Comparison of ENCODE assay signal across 14 cellular contexts in the genomic region with DNA sequence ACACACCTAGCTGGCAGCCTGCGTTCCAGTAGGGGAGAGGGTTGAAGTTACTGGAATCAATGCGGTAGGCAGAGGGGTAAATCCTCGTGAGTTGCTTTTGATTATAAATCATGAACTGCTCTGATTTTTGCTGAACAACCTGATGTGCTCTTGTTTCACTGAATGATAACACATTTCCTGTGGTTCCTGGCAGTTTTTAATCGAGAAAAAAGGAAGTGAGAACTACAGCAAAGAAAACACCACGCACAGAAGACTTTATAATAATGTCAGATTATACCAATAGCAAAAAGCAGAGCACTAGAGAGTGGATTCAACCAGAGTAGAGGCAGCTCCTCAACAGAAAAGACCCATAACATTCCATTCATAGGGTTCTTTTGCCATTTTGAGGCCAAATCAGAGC.
DNase-seq lines count a peak whose midpoint lies in the region; ATAC-seq, FAIRE-seq and TF ChIP-seq lines count a peak whose summit lies in the region.
"Had no signal": no experiment of that assay in that cellular context is flagged by ENCODE, and none has a peak within 500 bp of the region (broad histone marks: within the 10 kb centered on the region; RNA-seq: fewer than 3 reads in every experiment).

No MANE protein-coding gene starts in this region.

- ATAC-seq in GM19372 (IDR thresholded peaks at IDR 0.05; ENCODE audit: low read depth, unreplicated experiment) (peak; percentile 68), HG03103 (IDR thresholded peaks at IDR 0.05; ENCODE audit: low read depth, unreplicated experiment) (peak; percentile 54), HepG2 (no peak)
- ATAC-seq: natural killer cell had no signal

- FAIRE-seq in HepG2 (lab: Jason Lieb, UNC) = no peak

- BruUV-seq in HepG2 (replicated peaks; lab: Mats Ljungman, UMichigan) = no TSS peak

- TF ChIP-seq POLR2A in HepG2 (IDR thresholded peaks at IDR 0.05; ENCODE audit: insufficient read depth in 1 of 2, low read depth in 2 of 2, low read length in 2 of 2) (no peak), breast epithelium (IDR thresholded peaks at IDR 0.05) (no peak)

- H3K9me3 ChIP-seq in HepG2 (ENCODE audit: low read length) = no peaks in the 10 kb centered on the region
- H3K9me3 ChIP-seq in breast epithelium = no peaks in the 10 kb centered on the region
- no peaks in the 10 kb centered on the region for H3K9me3 ChIP-seq in CD8-positive, alpha-beta memory T cell (ENCODE audit: low read length)

- no peak for TF ChIP-seq RAD21 in HepG2 (CRISPR knock-in tag; IDR thresholded peaks at IDR 0.05)

- H3K27me3 ChIP-seq in GM06990 (replicated peaks; ENCODE audit: control insufficient read depth, insufficient read depth, low read length) = no peaks in the 10 kb centered on the region
- H3K27me3 ChIP-seq in HepG2 (ENCODE audit: control insufficient read depth in 1 of 2, insufficient read depth in 2 of 2, low read length in 2 of 2) = no peaks in the 10 kb centered on the region
- H3K27me3 ChIP-seq in breast epithelium = no peaks in the 10 kb centered on the region
- H3K27me3 ChIP-seq in CD8-positive, alpha-beta memory T cell (ENCODE audit: insufficient read depth, low read length, poor library complexity, severe bottlenecking) = no peaks in the 10 kb centered on the region

- TF ChIP-seq CTCF in GM06990 (IDR thresholded peaks at IDR 0.05; ENCODE audit: insufficient read depth, low read length, poor library complexity, severe bottlenecking) = no peak
- no peak for TF ChIP-seq CTCF in HepG2 (CRISPR knock-in tag; IDR thresholded peaks at IDR 0.05)
- no peak for TF ChIP-seq CTCF in breast epithelium (IDR thresholded peaks at IDR 0.05)

- H3K4me2 ChIP-seq in HepG2 (ENCODE audit: low read depth, low read length) = no peak overlapping the region

- H3K27ac ChIP-seq in HepG2 (ENCODE audit: extremely low read length, insufficient read depth, low read length) (no peak overlapping the region), breast epithelium (no peak overlapping the region)
- no peak overlapping the region for H3K27ac ChIP-seq in CD8-positive, alpha-beta memory T cell (ENCODE audit: low read depth, low read length)

- H3K4me1 ChIP-seq in HepG2 (ENCODE audit: insufficient read depth, low read length) = no peaks in the 10 kb centered on the region
- no peaks in the 10 kb centered on the region for H3K4me1 ChIP-seq in breast epithelium
- no peaks in the 10 kb centered on the region for H3K4me1 ChIP-seq in CD8-positive, alpha-beta memory T cell (ENCODE audit: insufficient read depth, low read length)

- no peaks in the 10 kb centered on the region for H3K36me3 Mint-ChIP-seq in CD8-positive, alpha-beta memory T cell
- H3K36me3 Mint-ChIP-seq: natural killer cell, type B pancreatic cell had no signal

- H4K20me1 ChIP-seq in HepG2 (ENCODE audit: insufficient read depth, low read length) = no peaks in the 10 kb centered on the region

- H3K4me1 Mint-ChIP-seq in CD8-positive, alpha-beta memory T cell = no peaks in the 10 kb centered on the region

- 79% methylated on average over 5 of the region's 5 CpGs for WGBS in HepG2 (ENCODE audit: low lambda C conversion rate)

- H3K9me3 Mint-ChIP-seq in CD8-positive, alpha-beta memory T cell = peaks cover 0 to 7% (median 0%) of the 10 kb centered on the region in 5 donors
- H3K9me3 Mint-ChIP-seq: activated T-helper 2 cell treated with anti-CD3 and anti-CD28 coated beads, Interferon-gamma antibody, Interleukin-2, Interleukin-4, amounts not matched to agents 10 μg/mL and 5 μg/mL and 100 μg/mL, durations not matched to agents 14 hours and 24 hours and 36 hours; natural killer cell; T-helper 2 cell treated with Interferon-gamma antibody and Interleukin-4, amounts not matched to agents 5 μg/mL and 100 μg/mL, for 36 hours; type B pancreatic cell had no signal

- TF ChIP-seq EP300 in HepG2 (IDR thresholded peaks at IDR 0.05; ENCODE audit: low read depth in 2 of 2, low read length in 2 of 2) (no peak), HepG2 (CRISPR knock-in tag; IDR thresholded peaks at IDR 0.05; ENCODE audit: borderline replicate concordance) (no peak)

- H3K4me3 ChIP-seq in GM06990 (replicated peaks; ENCODE audit: low read depth, low read length) (no peak overlapping the region), HepG2 (replicated peaks in 1 of 3; ENCODE audit: insufficient read depth in 1 of 3, low read depth in 2 of 3, low read length in 3 of 3) (no peak overlapping the region), breast epithelium (no peak overlapping the region)
- H3K4me3 ChIP-seq in CD8-positive, alpha-beta memory T cell (ENCODE audit: low read length) = no peak overlapping the region

- intact Hi-C loops in HepG2 (cut with micrococcal nuclease; ENCODE audit: unreplicated experiment) (no loop called here), breast epithelium (cut with DNase I; ENCODE audit: low total_unique reads) (no loop called here)

- CTCF ChIA-PET in HepG2 (lab: Yijun Ruan, JAX; ENCODE audit: low intra/inter-chr PET ratio, low total read pairs) = no interaction called here
- CTCF ChIA-PET in CD8-positive, alpha-beta memory T cell (lab: Charles Lee) = no interaction called here

- in situ Hi-C loops in HepG2 (cut with HindIII; ENCODE audit: extremely low pct_ligation_motif_present, low pct_unique_long_range_greater_than_20kb) = no loop called here

- H3K9ac ChIP-seq in HepG2 (ENCODE audit: insufficient read depth, low read depth, low read length) = no peak overlapping the region

- H3K79me2 ChIP-seq in HepG2 (ENCODE audit: insufficient read depth, low read length) = no peaks in the 10 kb centered on the region

- no peaks in the 10 kb centered on the region for H3K36me3 ChIP-seq in GM06990 (ENCODE audit: control insufficient read depth, insufficient read depth, low read length)
- H3K36me3 ChIP-seq in HepG2 (replicated peaks in 1 of 2; ENCODE audit: control insufficient read depth in 1 of 2, insufficient read depth in 2 of 2, low read length in 2 of 2) = peaks cover 0 to 1% of the 10 kb centered on the region in 2 experiments; a peak in 2 of 5 replicates
- no peaks in the 10 kb centered on the region for H3K36me3 ChIP-seq in breast epithelium
- H3K36me3 ChIP-seq in CD8-positive, alpha-beta memory T cell (ENCODE audit: insufficient read depth, low read length) = no peaks in the 10 kb centered on the region

- no peak overlapping the region for H2AFZ ChIP-seq in HepG2 (ENCODE audit: low read length)

- peaks cover 0 to 2% of the 10 kb centered on the region in 2 donors for H3K27me3 Mint-ChIP-seq in CD8-positive, alpha-beta memory T cell
- H3K27me3 Mint-ChIP-seq: type B pancreatic cell had no signal

- no peak overlapping the region for H3K4me3 Mint-ChIP-seq in CD8-positive, alpha-beta memory T cell
- H3K4me3 Mint-ChIP-seq: natural killer cell; T-helper 2 cell treated with Interferon-gamma antibody and Interleukin-4, amounts not matched to agents 5 μg/mL and 100 μg/mL, for 36 hours; type B pancreatic cell had no signal

- DNase-seq in GM06990 (ENCODE audit: extremely low read depth, insufficient read length) = peak; percentile 50
- peak; percentile 66 for DNase-seq in NOMO-1 treated with dmso at 0.1 percent for 144 hours (lab: John Stamatoyannopoulos, UW; ENCODE audit: unreplicated experiment)
- DNase-seq in middle frontal gyrus (ENCODE audit: extremely low spot score, low spot score) = no peak
- no peak for DNase-seq in HepG2 (ENCODE audit: low spot score)
- DNase-seq in breast epithelium (ENCODE audit: low spot score in 2 of 2) = no peak
- DNase-seq in CD8-positive, alpha-beta memory T cell = no peak
- DNase-seq: natural killer cell; NCI-H446; stimulated activated CD4-positive, alpha-beta T cell treated with anti-CD3 and anti-CD28 coated beads, Interleukin-2, amount 100 ng/mL, for 24 hours had no signal

- POLR2A ChIA-PET in HepG2 (lab: Yijun Ruan, JAX) = no interaction called here
- POLR2A ChIA-PET in CD8-positive, alpha-beta memory T cell (lab: Charles Lee) = no interaction called here

- H3K27ac Mint-ChIP-seq in CD8-positive, alpha-beta memory T cell = no peak overlapping the region
- H3K27ac Mint-ChIP-seq: activated T-helper 2 cell treated with anti-CD3 and anti-CD28 coated beads, Interferon-gamma antibody, Interleukin-2, Interleukin-4, amounts not matched to agents 10 μg/mL and 5 μg/mL and 100 μg/mL, durations not matched to agents 14 hours and 24 hours and 36 hours; natural killer cell; T-helper 2 cell treated with Interferon-gamma antibody and Interleukin-4, amounts not matched to agents 5 μg/mL and 100 μg/mL, for 36 hours; type B pancreatic cell had no signal

TF ChIP-seq in HepG2, 621 proteins besides CTCF, POLR2A, EP300 and RAD21 (continues in another document):
- TF ChIP-seq SRY (CRISPR knock-in tag; IDR thresholded peaks at IDR 0.05) (no peak), MIER2 (CRISPR knock-in tag; IDR thresholded peaks at IDR 0.05) (no peak), NFIC (IDR thresholded peaks at IDR 0.05; ENCODE audit: low read length) (no peak), ARNT2 (CRISPR knock-in tag; IDR thresholded peaks at IDR 0.05; ENCODE audit: low read depth) (no peak), SATB2 (CRISPR knock-in tag; IDR thresholded peaks at IDR 0.05) (no peak), ZNF496 (CRISPR knock-in tag; IDR thresholded peaks at IDR 0.05; ENCODE audit: insufficient replicate concordance) (no peak), ZNF460 (CRISPR knock-in tag; IDR thresholded peaks at IDR 0.05; ENCODE audit: borderline replicate concordance) (no peak)
- TF ChIP-seq, protein P1, sequence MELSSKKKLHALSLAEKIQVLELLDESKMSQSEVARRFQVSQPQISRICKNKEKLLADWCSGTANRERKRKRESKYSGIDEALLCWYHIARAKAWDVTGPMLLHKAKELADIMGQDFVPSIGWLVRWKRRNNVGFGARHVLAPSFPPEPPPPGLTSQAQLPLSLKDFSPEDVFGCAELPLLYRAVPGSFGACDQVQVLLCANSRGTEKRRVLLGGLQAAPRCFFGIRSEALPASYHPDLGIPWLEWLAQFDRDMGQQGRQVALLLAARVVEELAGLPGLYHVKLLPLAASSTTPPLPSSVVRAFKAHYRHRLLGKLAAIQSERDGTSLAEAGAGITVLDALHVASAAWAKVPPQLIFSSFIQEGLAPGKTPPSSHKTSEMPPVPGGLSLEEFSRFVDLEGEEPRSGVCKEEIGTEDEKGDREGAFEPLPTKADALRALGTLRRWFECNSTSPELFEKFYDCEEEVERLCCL (CRISPR knock-in tag; IDR thresholded peaks at IDR 0.05; ENCODE audit: borderline replicate concordance) = no peak
- TF ChIP-seq, protein P2, sequence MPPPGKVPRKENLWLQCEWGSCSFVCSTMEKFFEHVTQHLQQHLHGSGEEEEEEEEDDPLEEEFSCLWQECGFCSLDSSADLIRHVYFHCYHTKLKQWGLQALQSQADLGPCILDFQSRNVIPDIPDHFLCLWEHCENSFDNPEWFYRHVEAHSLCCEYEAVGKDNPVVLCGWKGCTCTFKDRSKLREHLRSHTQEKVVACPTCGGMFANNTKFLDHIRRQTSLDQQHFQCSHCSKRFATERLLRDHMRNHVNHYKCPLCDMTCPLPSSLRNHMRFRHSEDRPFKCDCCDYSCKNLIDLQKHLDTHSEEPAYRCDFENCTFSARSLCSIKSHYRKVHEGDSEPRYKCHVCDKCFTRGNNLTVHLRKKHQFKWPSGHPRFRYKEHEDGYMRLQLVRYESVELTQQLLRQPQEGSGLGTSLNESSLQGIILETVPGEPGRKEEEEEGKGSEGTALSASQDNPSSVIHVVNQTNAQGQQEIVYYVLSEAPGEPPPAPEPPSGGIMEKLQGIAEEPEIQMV (CRISPR knock-in tag; IDR thresholded peaks at IDR 0.05; ENCODE audit: low read depth) = no peak

Comparison
In these comparisons a context has a peak if more than half of its experiments do, and no peak if none do; other contexts are left out.
1. DNase-seq: peak in GM06990 (single experiment) and NOMO-1 treated with dmso at 0.1 percent for 144 hours (single experiment); none in middle frontal gyrus (single experiment), HepG2 (single experiment), breast epithelium (0 of 2) and CD8-positive, alpha-beta memory T cell (0 of 5).